8 cellular contexts compared by ENCODE assay signal in the genomic region with DNA sequence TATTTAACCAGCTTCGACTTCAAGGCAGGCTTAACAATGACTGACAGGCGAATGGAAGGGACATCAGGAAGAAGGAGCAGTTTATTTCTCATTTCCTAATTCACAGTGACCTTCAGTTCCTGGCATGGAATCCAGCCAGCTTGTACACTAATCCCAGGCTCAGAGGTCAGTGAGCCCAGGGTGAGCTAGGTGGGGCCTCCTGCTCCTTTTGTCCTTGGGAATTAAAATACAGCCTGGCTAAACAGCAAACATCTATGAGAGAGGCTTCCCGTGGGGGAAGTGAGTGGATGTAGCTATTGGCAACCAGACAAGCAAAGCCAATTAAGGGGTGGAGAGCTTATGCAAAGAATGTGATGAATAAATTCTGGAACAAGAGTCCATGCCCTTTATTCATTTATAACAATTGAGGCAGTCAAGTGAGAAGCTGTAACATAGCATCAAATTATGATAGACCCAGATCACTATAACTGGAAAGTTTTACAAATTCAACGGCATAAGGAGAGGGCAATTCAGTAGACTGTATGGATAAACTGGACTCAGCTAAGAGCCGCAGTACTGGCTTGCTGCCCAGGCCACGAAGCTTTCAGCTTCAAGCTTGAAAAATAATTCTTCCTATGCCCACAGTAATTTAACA. TPM values are rescaled to one million over a fixed set of nuclear protein-coding genes. Genes with fewer than 3 reads are reported as not detected.
A peak's percentile ranks its signal among the peaks of the same experiment; 100 is the strongest.
DNase-seq lines count a peak whose midpoint lies in the region; ATAC-seq and TF ChIP-seq lines count a peak whose summit lies in the region.

No MANE protein-coding gene starts in this region.

- H3K4me1 Mint-ChIP-seq in activated CD4-positive, alpha-beta T cell treated with anti-CD3 and anti-CD28 coated beads for 36 hours = peaks cover 90% of the 10 kb centered on the region

- peak in 1 of 2 experiments; percentile 75; a peak in 1 of 4 replicates for TF ChIP-seq EP300 in SK-N-SH (IDR thresholded peaks at IDR 0.05; ENCODE audit: borderline replicate concordance in 1 of 2, low read depth in 1 of 2, low read length in 1 of 2)

- H3K4me3 Mint-ChIP-seq in activated CD4-positive, alpha-beta T cell treated with anti-CD3 and anti-CD28 coated beads for 36 hours = no peak overlapping the region

- no peaks in the 10 kb centered on the region for H3K9me2 ChIP-seq in SK-N-SH

- peaks cover 70% of the 10 kb centered on the region for H3F3A ChIP-seq in SK-N-SH (replicated peaks; ENCODE audit: insufficient read depth)

- WGBS in SK-N-SH (ENCODE audit: low lambda C conversion rate) = 33% methylated on average over 6 of the region's 6 CpGs

- H3K9ac ChIP-seq in SK-N-SH (peak overlapping the region; percentile 68), fibroblast of lung (ENCODE audit: insufficient read depth, low read length) (peak overlapping the region; percentile 36)

- TF ChIP-seq CTCF in SK-N-SH (IDR thresholded peaks at IDR 0.05) = no peak
- no peak for TF ChIP-seq CTCF in fibroblast of lung (conservative IDR thresholded peaks at IDR 0.05 in 1 of 2, IDR thresholded peaks at IDR 0.05 in 1 of 2; ENCODE audit: low read depth in 1 of 2, low read length in 2 of 2)
- TF ChIP-seq CTCF in osteoblast (IDR thresholded peaks at IDR 0.05; ENCODE audit: extremely low read depth, low read depth, low read length) = no peak

- H3K79me2 ChIP-seq in SK-N-SH (ENCODE audit: insufficient read depth) = peaks cover 76% of the 10 kb centered on the region
- H3K79me2 ChIP-seq in fibroblast of lung (ENCODE audit: control insufficient read depth, insufficient read depth, low read length) = peaks cover 10% of the 10 kb centered on the region
- peaks cover 38% of the 10 kb centered on the region for H3K79me2 ChIP-seq in osteoblast (ENCODE audit: insufficient read depth, low read length)

- H3K36me3 ChIP-seq in SK-N-SH (replicated peaks in 1 of 2; ENCODE audit: control insufficient read depth in 1 of 2, insufficient read depth in 2 of 2, low read length in 1 of 2) (peaks cover 72 to 78% of the 10 kb centered on the region in 2 experiments), fibroblast of lung (ENCODE audit: control insufficient read depth, insufficient read depth, low read length) (peaks cover 11% of the 10 kb centered on the region), osteoblast (ENCODE audit: insufficient read depth, low read length) (peaks cover 49% of the 10 kb centered on the region)

- H3K4me3 ChIP-seq in SK-N-SH (ENCODE audit: low read depth in 2 of 2, low read length in 1 of 2) = no peak overlapping the region
- H3K4me3 ChIP-seq in fibroblast of lung (replicated peaks in 1 of 4; ENCODE audit: control extremely low read depth in 1 of 4, insufficient read depth in 1 of 4, low read depth in 3 of 4, low read length in 4 of 4) = no peak overlapping the region
- H3K4me3 ChIP-seq in osteoblast (ENCODE audit: insufficient read depth, low read length) = no peak overlapping the region

- H3K27me3 ChIP-seq in SK-N-SH (ENCODE audit: insufficient read depth) (no peaks in the 10 kb centered on the region), fibroblast of lung (ENCODE audit: control insufficient read depth, insufficient read depth, low read length) (no peaks in the 10 kb centered on the region), osteoblast (ENCODE audit: insufficient read depth, low read length) (no peaks in the 10 kb centered on the region)

- intact Hi-C loops in activated CD4-positive, alpha-beta T cell treated with anti-CD3 and anti-CD28 coated beads for 36 hours (cut with DNase I, micrococcal nuclease) = no loop called here

- H3K4me1 ChIP-seq in SK-N-SH (ENCODE audit: control insufficient read depth in 1 of 2, insufficient read depth in 2 of 2, low read depth in 1 of 2, low read length in 1 of 2) (peaks cover 22 to 57% of the 10 kb centered on the region in 2 experiments), fibroblast of lung (ENCODE audit: control insufficient read depth, extremely low read depth, insufficient read depth, low read length) (peaks cover 13% of the 10 kb centered on the region), osteoblast (ENCODE audit: insufficient read depth, low read length) (peaks cover 46% of the 10 kb centered on the region)

- no peaks in the 10 kb centered on the region for H4K20me1 ChIP-seq in SK-N-SH (ENCODE audit: insufficient read depth)
- H4K20me1 ChIP-seq in fibroblast of lung (ENCODE audit: control insufficient read depth, extremely low read depth, insufficient read depth, low read length) = no peaks in the 10 kb centered on the region
- peaks cover 5% of the 10 kb centered on the region for H4K20me1 ChIP-seq in osteoblast (ENCODE audit: insufficient read depth, low read length)

- DNase-seq in activated CD4-positive, alpha-beta T cell treated with anti-CD3 and anti-CD28 coated beads for 36 hours = no peak
- DNase-seq in activated CD4-positive, alpha-beta T cell treated with anti-CD3 and anti-CD28 coated beads, Interleukin-2, amount 50 U/mL, for 1 hour = no peak
- DNase-seq in SK-N-SH (no peak), fibroblast of lung (ENCODE audit: low read depth in 2 of 2) (peak; percentile 89 to 93), osteoblast (ENCODE audit: insufficient read length, low spot score, missing footprints) (no peak), SIG-M5 (lab: John Stamatoyannopoulos, UW) (no peak), CD1c-positive myeloid dendritic cell (ENCODE audit: extremely low spot score) (no peak)
- DNase-seq in activated effector memory CD4-positive, alpha-beta T cell treated with anti-CD3 and anti-CD28 coated beads, Interleukin-2, amount 50 U/mL, for 16 hours = no peak

- peak overlapping the region; percentile 65 to 100 for H3K27ac ChIP-seq in SK-N-SH (ENCODE audit: low read depth in 2 of 2, low read length in 1 of 2)
- H3K27ac ChIP-seq in fibroblast of lung (ENCODE audit: insufficient read depth, low read length) = peak overlapping the region; percentile 84
- peak overlapping the region; percentile 82 for H3K27ac ChIP-seq in osteoblast (ENCODE audit: low read depth, low read length)

- CTCF ChIA-PET in activated CD4-positive, alpha-beta T cell treated with anti-CD3 and anti-CD28 coated beads for 36 hours (lab: Charles Lee) = interaction anchor here (0.6 to 5.9 kb wide), 9 partner anchors 8 to 199 kb away, joined by 3 to 23 read pairs (median 6); a partner anchor contains a TSS
- CTCF ChIA-PET in SK-N-SH (lab: Yijun Ruan, JAX) = interaction anchor here (1.0 to 6.9 kb wide), 7 partner anchors 10 to 199 kb away, joined by 3 to 25 read pairs (median 4); a partner anchor contains a TSS

- POLR2A ChIA-PET in activated CD4-positive, alpha-beta T cell treated with anti-CD3 and anti-CD28 coated beads for 36 hours (lab: Charles Lee) = interaction anchor here (1.1 to 1.3 kb wide), 2 partner anchors 11 to 96 kb away, joined by 3 to 4 read pairs; no protein-coding TSS in a partner anchor
- POLR2A ChIA-PET in SK-N-SH (lab: Yijun Ruan, JAX) = no interaction called here

- no peak for ATAC-seq in activated CD4-positive, alpha-beta T cell treated with anti-CD3 and anti-CD28 coated beads for 36 hours

- no peaks in the 10 kb centered on the region for H3K9me3 ChIP-seq in SK-N-SH
- H3K9me3 ChIP-seq in fibroblast of lung (ENCODE audit: control insufficient read depth, insufficient read depth, low read depth, low read length) = no peaks in the 10 kb centered on the region
- no peaks in the 10 kb centered on the region for H3K9me3 ChIP-seq in osteoblast (ENCODE audit: low read depth, low read length)

- no peak for TF ChIP-seq RAD21 in SK-N-SH (IDR thresholded peaks at IDR 0.05; ENCODE audit: low read length)

- peaks cover 81% of the 10 kb centered on the region for H3K36me3 Mint-ChIP-seq in activated CD4-positive, alpha-beta T cell treated with anti-CD3 and anti-CD28 coated beads for 36 hours (ENCODE audit: low read depth)

- H3K27ac Mint-ChIP-seq in activated CD4-positive, alpha-beta T cell treated with anti-CD3 and anti-CD28 coated beads for 36 hours = peak overlapping the region; percentile 76

- H3K4me2 ChIP-seq in SK-N-SH (peak overlapping the region; percentile 45), fibroblast of lung (ENCODE audit: extremely low read depth, insufficient read depth, low read length) (peak overlapping the region; percentile 52), osteoblast (ENCODE audit: insufficient read depth, low read length) (peak overlapping the region; percentile 52)

- H3K9me3 Mint-ChIP-seq in activated CD4-positive, alpha-beta T cell treated with anti-CD3 and anti-CD28 coated beads for 36 hours (ENCODE audit: low read depth) = no peaks in the 10 kb centered on the region

- no peak overlapping the region for H2AFZ ChIP-seq in SK-N-SH (ENCODE audit: low read depth)
- no peak overlapping the region for H2AFZ ChIP-seq in fibroblast of lung (ENCODE audit: low read length)
- no peak overlapping the region for H2AFZ ChIP-seq in osteoblast (ENCODE audit: low read length)

- no peaks in the 10 kb centered on the region for H3K27me3 Mint-ChIP-seq in activated CD4-positive, alpha-beta T cell treated with anti-CD3 and anti-CD28 coated beads for 36 hours

TF ChIP-seq in SK-N-SH, 30 proteins besides CTCF, POLR2A, EP300 and RAD21 (continues in another document):
- TF ChIP-seq, protein P1, sequence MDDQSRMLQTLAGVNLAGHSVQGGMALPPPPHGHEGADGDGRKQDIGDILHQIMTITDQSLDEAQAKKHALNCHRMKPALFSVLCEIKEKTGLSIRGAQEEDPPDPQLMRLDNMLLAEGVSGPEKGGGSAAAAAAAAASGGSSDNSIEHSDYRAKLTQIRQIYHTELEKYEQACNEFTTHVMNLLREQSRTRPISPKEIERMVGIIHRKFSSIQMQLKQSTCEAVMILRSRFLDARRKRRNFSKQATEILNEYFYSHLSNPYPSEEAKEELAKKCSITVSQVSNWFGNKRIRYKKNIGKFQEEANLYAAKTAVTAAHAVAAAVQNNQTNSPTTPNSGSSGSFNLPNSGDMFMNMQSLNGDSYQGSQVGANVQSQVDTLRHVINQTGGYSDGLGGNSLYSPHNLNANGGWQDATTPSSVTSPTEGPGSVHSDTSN (IDR thresholded peaks at IDR 0.05) = peak; percentile 86
- TF ChIP-seq TEAD4 (IDR thresholded peaks at IDR 0.05; ENCODE audit: borderline replicate concordance, insufficient read depth) (peak; percentile 11; the same call in 1 of the 2 replicates), NFIC (IDR thresholded peaks at IDR 0.05; ENCODE audit: borderline replicate concordance) (peak; percentile 82), RXRA (IDR thresholded peaks at IDR 0.05; ENCODE audit: borderline replicate concordance, low read depth) (peak; percentile 58), RCOR1 (IDR thresholded peaks at IDR 0.05; ENCODE audit: low read length) (no peak)

RNA-seq across cellular contexts. Expression of a gene that starts 57.1 kb away (rescaled TPM):
- total RNA-seq in activated CD4-positive, alpha-beta T cell treated with anti-CD3 and anti-CD28 coated beads for 36 hours = 10 to 100 TPM; 43.2 to 50.9 TPM
- polyA plus RNA-seq in SK-N-SH (2012; rRNA removed) (47.8 and 52.0 TPM in 2 replicates), fibroblast of lung (46.8 and 53.3 TPM in 2 replicates)
- polyA plus RNA-seq in SK-N-SH (2012; cell fraction: cytosol; rRNA removed) = 74.7 and 89.6 TPM in 2 replicates
- polyA plus RNA-seq in SK-N-SH (2012; cell fraction: nucleus; rRNA removed) = 34.1 and 67.1 TPM in 2 replicates
- total RNA-seq in fibroblast of lung (44.4 and 53.2 TPM in 2 replicates), osteoblast (95.2 and 109 TPM in 2 replicates)
- polyA plus RNA-seq in fibroblast of lung (2012) = 45.4 and 52.2 TPM in 2 replicates
- 1.8 and 2.9 TPM in 2 replicates for polyA minus RNA-seq in fibroblast of lung (ENCODE audit: low replicate concordance)

Comparison
In these comparisons a context has a peak if more than half of its experiments do, and no peak if none do; other contexts are left out.
1. DNase-seq: peak in fibroblast of lung (2 of 2); none in activated CD4-positive, alpha-beta T cell treated with anti-CD3 and anti-CD28 coated beads for 36 hours (single experiment), activated CD4-positive, alpha-beta T cell treated with anti-CD3 and anti-CD28 coated beads, Interleukin-2, amount 50 U/mL, for 1 hour (single experiment), SK-N-SH (single experiment), osteoblast (single experiment), SIG-M5 (single experiment), CD1c-positive myeloid dendritic cell (single experiment) and activated effector memory CD4-positive, alpha-beta T cell treated with anti-CD3 and anti-CD28 coated beads, Interleukin-2, amount 50 U/mL, for 16 hours (single experiment).
2. Peak in every context shown above with its lines, with median percentiles within 50 percentile points of each other: H3K27ac ChIP-seq and H3K4me2 ChIP-seq.